In the genomic region with DNA sequence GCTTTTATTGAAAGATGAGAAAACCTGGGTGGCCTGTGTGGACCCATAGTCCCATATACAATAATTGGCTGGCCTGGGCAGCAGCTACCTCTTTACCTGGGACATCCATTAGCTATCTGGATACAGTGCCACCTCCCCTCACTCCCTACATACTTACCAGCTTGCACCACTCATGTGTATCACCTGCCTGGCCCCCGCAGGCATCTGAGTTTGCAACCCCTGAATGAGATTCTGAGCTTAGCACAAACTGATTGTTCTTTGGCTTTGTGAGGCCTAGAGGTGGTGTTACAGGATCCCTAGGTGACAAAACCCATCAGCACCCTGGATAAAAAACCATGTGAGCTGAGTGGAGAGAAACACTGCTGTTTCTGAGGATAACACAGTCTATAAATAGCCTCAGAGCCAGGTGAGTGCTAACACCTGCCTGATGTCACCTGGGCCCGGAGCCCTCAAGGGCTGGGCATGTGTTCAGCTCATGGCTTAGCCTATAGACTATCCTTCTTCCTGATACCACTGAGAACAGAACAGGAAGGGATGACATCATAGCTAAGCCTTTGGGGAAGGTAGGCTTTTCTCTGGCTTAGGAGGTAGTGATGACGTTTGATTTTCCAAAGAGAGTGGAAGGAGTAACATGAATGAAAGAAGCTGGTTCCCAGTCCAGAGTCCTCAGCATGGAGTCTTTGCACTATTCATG, we compare ENCODE assay signal across 11 cellular contexts. TPM values are rescaled to one million over a fixed set of nuclear protein-coding genes. Genes with fewer than 3 reads are reported as not detected.
DNase-seq lines count a peak whose midpoint lies in the region; ATAC-seq and TF ChIP-seq lines count a peak whose summit lies in the region.
"Had no signal": no experiment of that assay in that cellular context is flagged by ENCODE, and none has a peak within 500 bp of the region (broad histone marks: within the 10 kb centered on the region; RNA-seq: fewer than 3 reads in every experiment).

No MANE protein-coding gene starts in this region.

- peak; percentile 97 for DNase-seq in DMS53 treated with DMSO at 0.1 percent for 48 hours (lab: John Stamatoyannopoulos, UW; ENCODE audit: unreplicated experiment)
- DNase-seq in NCI-H146 treated with DMSO at 0.1 percent for 48 hours (lab: John Stamatoyannopoulos, UW; ENCODE audit: unreplicated experiment) = peak; percentile 86
- DNase-seq in T-helper 17 cell = no peak
- peak; percentile 60 for DNase-seq in mesenteric fat pad (ENCODE audit: low spot score)
- DNase-seq in NCI-H226 = no peak
- DNase-seq in lower lobe of right lung = no peak
- no peak for DNase-seq in uterus
- DNase-seq: activated T-cell treated with anti-CD3 and anti-CD28 coated beads, Interleukin-2, amount 50 U/mL, for 1 hour; KG1 had no signal

- ATAC-seq in T-helper 17 cell = no peak
- no peak for ATAC-seq in GM19467 (IDR thresholded peaks at IDR 0.05; ENCODE audit: unreplicated experiment)
- ATAC-seq in lower lobe of right lung = no peak

- no peak overlapping the region for H3K27ac ChIP-seq in lower lobe of right lung
- H3K27ac ChIP-seq in uterus = no peak overlapping the region

- peak overlapping the region; percentile 19 for H3K27ac Mint-ChIP-seq in T-helper 17 cell
- H3K27ac Mint-ChIP-seq: CD4-positive, alpha-beta T cell had no signal

- peaks cover 9% of the 10 kb centered on the region for H3K36me3 ChIP-seq in lower lobe of right lung
- no peaks in the 10 kb centered on the region for H3K36me3 ChIP-seq in uterus

- H3K4me3 ChIP-seq in lower lobe of right lung = no peak overlapping the region
- no peak overlapping the region for H3K4me3 ChIP-seq in uterus

- no peaks in the 10 kb centered on the region for H3K27me3 Mint-ChIP-seq in T-helper 17 cell
- H3K27me3 Mint-ChIP-seq: CD4-positive, alpha-beta T cell had no signal

- TF ChIP-seq CTCF in lower lobe of right lung (IDR thresholded peaks at IDR 0.05) (no peak), uterus (IDR thresholded peaks at IDR 0.05) (no peak)

- H3K4me1 ChIP-seq in lower lobe of right lung (peaks cover 28% of the 10 kb centered on the region), uterus (peaks cover 0 to 6% of the 10 kb centered on the region in 2 donors)

- no peaks in the 10 kb centered on the region for H3K27me3 ChIP-seq in lower lobe of right lung (ENCODE audit: low read depth)
- H3K27me3 ChIP-seq in uterus = no peaks in the 10 kb centered on the region

- H3K4me1 Mint-ChIP-seq in T-helper 17 cell = peaks cover 25% of the 10 kb centered on the region

- H3K4me3 Mint-ChIP-seq in T-helper 17 cell = no peak overlapping the region
- H3K4me3 Mint-ChIP-seq: CD4-positive, alpha-beta T cell had no signal

- no peaks in the 10 kb centered on the region for H3K36me3 Mint-ChIP-seq in T-helper 17 cell (ENCODE audit: low read depth)

- H3K9me3 ChIP-seq in T-helper 17 cell (ENCODE audit: control insufficient read depth, low read length, poor library complexity, severe bottlenecking) (no peaks in the 10 kb centered on the region), lower lobe of right lung (no peaks in the 10 kb centered on the region), uterus (no peaks in the 10 kb centered on the region)

- no peak for TF ChIP-seq POLR2A in uterus (IDR thresholded peaks at IDR 0.05)

- intact Hi-C loops in lower lobe of right lung (cut with DNase I) (no loop called here), uterus (cut with DNase I; ENCODE audit: low total_unique reads) (no loop called here)

RNA-seq across cellular contexts. Expression of gene PPIF, which starts 2.6 kb away (rescaled TPM):
- total RNA-seq in T-helper 17 cell (10 to 100 TPM; 59.4 to 82.3 TPM), mesenteric fat pad (181 TPM), lower lobe of right lung (28.5 TPM), uterus (10 to 100 TPM in 3 of 4 donors, under 1 TPM in 1; 0.26 to 22.6 (median 12.7) TPM)

Comparison
In these comparisons a context has a peak if more than half of its experiments do, and no peak if none do; other contexts are left out.
1. DNase-seq: peak in DMS53 treated with DMSO at 0.1 percent for 48 hours (single experiment), NCI-H146 treated with DMSO at 0.1 percent for 48 hours (single experiment) and mesenteric fat pad (single experiment); none in T-helper 17 cell (0 of 3), NCI-H226 (single experiment), lower lobe of right lung (single experiment) and uterus (0 of 2).